Comparison of ENCODE assay signal across 11 cellular contexts in genomic region chr19:35851213-35852028, GRCh38. TPM values are rescaled to one million over a fixed set of nuclear protein-coding genes. Genes with fewer than 3 reads are reported as not detected.
DNase-seq lines count a peak whose midpoint lies in the region; TF ChIP-seq lines count a peak whose summit lies in the region.
"Had no signal": no experiment of that assay in that cellular context is flagged by ENCODE, and none has a peak within 500 bp of the region (broad histone marks: within the 10 kb centered on the region; RNA-seq: fewer than 3 reads in every experiment).

No MANE protein-coding gene starts in this region.

- TF ChIP-seq POLR2A in adrenal gland (IDR thresholded peaks at IDR 0.05): no peak

- no peak overlapping the region for H3K9ac ChIP-seq in HUES6 (ENCODE audit: low read length)

- H3K9me3 ChIP-seq in Caco-2: no peaks in the 10 kb centered on the region
- no peaks in the 10 kb centered on the region for H3K9me3 ChIP-seq in HUES6 (ENCODE audit: control insufficient read depth, insufficient read depth, low read depth, low read length)
- no peaks in the 10 kb centered on the region for H3K9me3 ChIP-seq in adrenal gland (replicated peaks in 1 of 3)

- intact Hi-C loops in Caco-2 (cut with micrococcal nuclease; ENCODE audit: unreplicated experiment): no loop called here
- intact Hi-C loops in adrenal gland (cut with DNase I): no loop called here

- H3K36me3 ChIP-seq in Caco-2 (ENCODE audit: control insufficient read depth, insufficient read depth, low read length) (no peaks in the 10 kb centered on the region), HUES6 (ENCODE audit: control insufficient read depth, insufficient read depth, low read length) (no peaks in the 10 kb centered on the region), adrenal gland (replicated peaks in 1 of 2) (no peaks in the 10 kb centered on the region)

- no peak overlapping the region for H3K4me3 ChIP-seq in Caco-2 (ENCODE audit: low read depth, low read length)
- H3K4me3 ChIP-seq in HUES6 (ENCODE audit: low read depth, low read length): peak overlapping the region; percentile 21
- no peak overlapping the region for H3K4me3 ChIP-seq in epithelial cell of proximal tubule (ENCODE audit: low read depth, low read length)
- H3K4me3 ChIP-seq in adrenal gland: no peak overlapping the region

- no TSS peak for BruUV-seq in Caco-2 (replicated peaks; lab: Mats Ljungman, UMichigan)

- POLR2A ChIA-PET in Caco-2 (lab: Charles Lee): no interaction called here

- no peaks in the 10 kb centered on the region for H3K9me3 Mint-ChIP-seq in Caco-2 (ENCODE audit: unreplicated experiment)

- peak; percentile 53 to 67 for TF ChIP-seq CTCF in Caco-2 (IDR thresholded peaks at IDR 0.05; ENCODE audit: insufficient read depth in 1 of 2, low read depth in 1 of 2, low read length in 1 of 2, severe bottlenecking in 1 of 2, unreplicated experiment in 1 of 2)
- TF ChIP-seq CTCF in epithelial cell of proximal tubule (conservative IDR thresholded peaks at IDR 0.05; ENCODE audit: low read depth, low read length): peak; percentile 22
- no peak for TF ChIP-seq CTCF in adrenal gland (IDR thresholded peaks at IDR 0.05)

- CTCF ChIA-PET in Caco-2 (lab: Charles Lee): interaction anchor here (0.7 to 1.2 kb wide), 4 partner anchors 9 to 80 kb away, joined by 3 to 5 read pairs (median 3); no protein-coding TSS in a partner anchor

- H3K4me3 Mint-ChIP-seq in Caco-2 (ENCODE audit: unreplicated experiment): no peak overlapping the region

- H3K27me3 ChIP-seq in Caco-2 (replicated peaks; ENCODE audit: control insufficient read depth, insufficient read depth, low read length) (no peaks in the 10 kb centered on the region), HUES6 (ENCODE audit: control insufficient read depth, insufficient read depth, low read length) (peaks cover 91% of the 10 kb centered on the region), adrenal gland (peaks cover 62% of the 10 kb centered on the region)

- no peak overlapping the region for H3K27ac ChIP-seq in HUES6 (ENCODE audit: low read depth, low read length)
- no peak overlapping the region for H3K27ac ChIP-seq in adrenal gland

- H3K4me1 Mint-ChIP-seq in Caco-2 (ENCODE audit: low read depth, unreplicated experiment): peaks cover 11% of the 10 kb centered on the region

- H3K36me3 Mint-ChIP-seq in Caco-2 (ENCODE audit: insufficient read depth, unreplicated experiment): peaks cover 4% of the 10 kb centered on the region

- DNase-seq in Caco-2 (peak in 1 of 2 experiments; percentile 63), epithelial cell of proximal tubule (ENCODE audit: low read depth) (no peak), adrenal gland (no peak), superior temporal gyrus (ENCODE audit: extremely low spot score) (no peak)
- DNase-seq in activated CD4-positive, CD25-positive, alpha-beta regulatory T cell treated with anti-CD3 and anti-CD28 coated beads, Interleukin-2, amount 50 U/mL, for 72 hours: no peak
- DNase-seq: activated naive CD4-positive, alpha-beta T cell treated with Interleukin-2 at 50 U/mL for 16 hours; effector CD4-positive, alpha-beta T cell; NCI-H1092 treated with DMSO at 0.1 percent for 48 hours; nucleus accumbens had no signal

- H3K4me1 ChIP-seq in Caco-2 (peaks cover 10% of the 10 kb centered on the region), HUES6 (ENCODE audit: control insufficient read depth, insufficient read depth, low read length) (peaks cover 14% of the 10 kb centered on the region), adrenal gland (replicated peaks in 1 of 2) (peaks cover 0 to 3% of the 10 kb centered on the region in 2 donors)

- peaks cover 23% of the 10 kb centered on the region for H3K27me3 Mint-ChIP-seq in Caco-2 (ENCODE audit: insufficient read depth, unreplicated experiment)

- 38 to 52% (median 43%) methylated on average over 10 to 32 of the region's 32 CpGs for WGBS in adrenal gland, 4 donors

- H3K27ac Mint-ChIP-seq in Caco-2 (ENCODE audit: unreplicated experiment): no peak overlapping the region

RNA-seq across cellular contexts. Expression of gene NPHS1, which starts 0.9 kb away (rescaled TPM):
- total RNA-seq in Caco-2 (2022): not detected in 2 replicates
- total RNA-seq in epithelial cell of proximal tubule: not detected in 2 replicates
- total RNA-seq in adrenal gland: under 1 TPM in 1 of 8 donors, not detected in 7; 0.31 TPM
- polyA plus RNA-seq in adrenal gland: not detected
- total RNA-seq: H4 had no signal

RNA-seq across cellular contexts. Expression of gene KIRREL2, which starts 5.3 kb away (rescaled TPM):
- total RNA-seq in Caco-2 (2022): 0.14 TPM in 1 of 2 replicates, not detected in the other
- not detected in 2 replicates for total RNA-seq in epithelial cell of proximal tubule
- under 1 TPM in 3 of 8 donors, not detected in 5; 0.08 to 0.32 (median 0.14) TPM for total RNA-seq in adrenal gland
- under 1 TPM; 0.03 to 0.24 (median 0.15) TPM for polyA plus RNA-seq in adrenal gland

RNA-seq across cellular contexts. Expression of gene APLP1, which starts 17.0 kb away (rescaled TPM):
- total RNA-seq in Caco-2 (2022) (4.6 and 6.5 TPM in 2 replicates), epithelial cell of proximal tubule (1.1 and 8.4 TPM in 2 replicates), adrenal gland (10 to 100 TPM in 3 of 8 donors, 1 to 10 TPM in 5; 1.0 to 68.7 (median 7.4) TPM)
- 100 to 1,000 TPM in 1 of 3 donors, 10 to 100 TPM in 2; 77.4 to 278 (median 89.7) TPM for polyA plus RNA-seq in adrenal gland

RNA-seq across cellular contexts. Expression of gene PRODH2, which starts 38.8 kb away (rescaled TPM):
- total RNA-seq in Caco-2 (2022): 0.28 TPM in 1 of 2 replicates, not detected in the other
- not detected in 2 replicates for total RNA-seq in epithelial cell of proximal tubule
- under 1 TPM in 1 of 8 donors, not detected in 7; 0.46 TPM for total RNA-seq in adrenal gland
- polyA plus RNA-seq in adrenal gland: under 1 TPM in 1 of 3 donors, not detected in 2; 0.07 TPM
- total RNA-seq: H4 had no signal

RNA-seq across cellular contexts. Expression of gene NFKBID, which starts 48.9 kb away (rescaled TPM):
- total RNA-seq in Caco-2 (2022) (8.0 and 10.5 TPM in 2 replicates), epithelial cell of proximal tubule (3.9 and 10.7 TPM in 2 replicates), adrenal gland (10 to 100 TPM in 2 of 8 donors, 1 to 10 TPM in 6; 1.7 to 10.8 (median 6.9) TPM)
- polyA plus RNA-seq in adrenal gland: 10 to 100 TPM in 2 of 3 donors, 1 to 10 TPM in 1; 1.5 to 18.9 (median 14.7) TPM

Comparison
In these comparisons a context has a peak if more than half of its experiments do, and no peak if none do; other contexts are left out.
1. CTCF ChIP-seq: peak in Caco-2 (2 of 2) and epithelial cell of proximal tubule (single experiment); none in adrenal gland (0 of 6).